In genomic region chr1:66521736-66522365, GRCh38 we compare ENCODE assay signal across 13 cellular contexts. TPM values are rescaled to one million over a fixed set of nuclear protein-coding genes. Genes with fewer than 3 reads are reported as not detected.
DNase-seq lines count a peak whose midpoint lies in the region; ATAC-seq, FAIRE-seq and TF ChIP-seq lines count a peak whose summit lies in the region.
"Had no signal": no experiment of that assay in that cellular context is flagged by ENCODE, and none has a peak within 500 bp of the region (broad histone marks: within the 10 kb centered on the region; RNA-seq: fewer than 3 reads in every experiment).

No MANE protein-coding gene starts in this region.

- H3K4me3 ChIP-seq in endothelial cell of umbilical vein (replicated peaks in 1 of 3; ENCODE audit: insufficient read depth in 1 of 3, low read depth in 1 of 3, low read length in 3 of 3): no peak overlapping the region
- peak overlapping the region; percentile 18 for H3K4me3 ChIP-seq in osteoblast (ENCODE audit: insufficient read depth, low read length)
- no peak overlapping the region for H3K4me3 ChIP-seq in CD4-positive, alpha-beta memory T cell (ENCODE audit: low read length in 2 of 2)

- H3K9me1 ChIP-seq in endothelial cell of umbilical vein (replicated peaks; ENCODE audit: control insufficient read depth, extremely low read depth, insufficient read depth, low read length): no peaks in the 10 kb centered on the region

- no peaks in the 10 kb centered on the region for H4K20me1 ChIP-seq in endothelial cell of umbilical vein (replicated peaks; ENCODE audit: control insufficient read depth, extremely low read depth, insufficient read depth, low read length)
- H4K20me1 ChIP-seq in osteoblast (ENCODE audit: insufficient read depth, low read length): no peaks in the 10 kb centered on the region

- no peak overlapping the region for H3K4me2 ChIP-seq in endothelial cell of umbilical vein (ENCODE audit: insufficient read depth, low read length)
- H3K4me2 ChIP-seq in osteoblast (ENCODE audit: insufficient read depth, low read length): peak overlapping the region; percentile 63

- H3K9me3 ChIP-seq in endothelial cell of umbilical vein (replicated peaks; ENCODE audit: control insufficient read depth, insufficient read depth, low read length) (no peaks in the 10 kb centered on the region), osteoblast (ENCODE audit: low read depth, low read length) (no peaks in the 10 kb centered on the region)
- H3K9me3 ChIP-seq in CD4-positive, alpha-beta memory T cell (ENCODE audit: control insufficient read depth in 1 of 2, low read length in 2 of 2): no peaks in the 10 kb centered on the region

- no peak for ATAC-seq in HG02938 (IDR thresholded peaks at IDR 0.05; ENCODE audit: unreplicated experiment)

- no peak overlapping the region for H3K4me3 Mint-ChIP-seq in CD4-positive, alpha-beta memory T cell
- H3K4me3 Mint-ChIP-seq: activated naive CD4-positive, alpha-beta T cell treated with anti-CD3 and anti-CD28 coated beads, Interleukin-2, amount 10 ng/mL, durations not matched to agents 7 days and 5 days; mesothelial cell of epicardium had no signal

- POLR2A ChIA-PET in endothelial cell of umbilical vein (lab: Charles Lee): no interaction called here
- POLR2A ChIA-PET in CD4-positive, alpha-beta memory T cell (lab: Charles Lee; ENCODE audit: partially characterized antibody): no interaction called here

- H3K36me3 ChIP-seq in endothelial cell of umbilical vein (ENCODE audit: control insufficient read depth in 2 of 2, extremely low read depth in 1 of 2, insufficient read depth in 2 of 2, low read length in 2 of 2) (no peaks in the 10 kb centered on the region), osteoblast (ENCODE audit: insufficient read depth, low read length) (no peaks in the 10 kb centered on the region)
- H3K36me3 ChIP-seq in CD4-positive, alpha-beta memory T cell (ENCODE audit: insufficient read depth, low read length): no peaks in the 10 kb centered on the region

- H3K27me3 Mint-ChIP-seq in CD4-positive, alpha-beta memory T cell: peaks cover 0 to 5% of the 10 kb centered on the region in 2 donors
- H3K27me3 Mint-ChIP-seq: activated naive CD4-positive, alpha-beta T cell treated with anti-CD3 and anti-CD28 coated beads, Interleukin-2, amount 10 ng/mL, durations not matched to agents 7 days and 5 days had no signal

- peak; percentile 33 for FAIRE-seq in endothelial cell of umbilical vein (lab: Jason Lieb, UNC)

- no peaks in the 10 kb centered on the region for H3K4me1 Mint-ChIP-seq in CD4-positive, alpha-beta memory T cell
- H3K4me1 Mint-ChIP-seq: activated naive CD4-positive, alpha-beta T cell treated with anti-CD3 and anti-CD28 coated beads, Interleukin-2, amount 10 ng/mL, durations not matched to agents 7 days and 5 days had no signal

- H3K36me3 Mint-ChIP-seq in CD4-positive, alpha-beta memory T cell: no peaks in the 10 kb centered on the region
- H3K36me3 Mint-ChIP-seq: activated naive CD4-positive, alpha-beta T cell treated with anti-CD3 and anti-CD28 coated beads, Interleukin-2, amount 10 ng/mL, durations not matched to agents 7 days and 5 days; mesothelial cell of epicardium had no signal

- no peaks in the 10 kb centered on the region for H3K9me3 Mint-ChIP-seq in CD4-positive, alpha-beta memory T cell
- H3K9me3 Mint-ChIP-seq: activated naive CD4-positive, alpha-beta T cell treated with anti-CD3 and anti-CD28 coated beads, Interleukin-2, amount 10 ng/mL, durations not matched to agents 7 days and 5 days had no signal

- H3K4me1 ChIP-seq in endothelial cell of umbilical vein (ENCODE audit: control insufficient read depth, extremely low read depth, insufficient read depth, low read length) (peaks cover under 1% of the 10 kb centered on the region), osteoblast (ENCODE audit: insufficient read depth, low read length) (peaks cover 13% of the 10 kb centered on the region)
- H3K4me1 ChIP-seq in CD4-positive, alpha-beta memory T cell (ENCODE audit: insufficient read depth, low read length): no peaks in the 10 kb centered on the region

- intact Hi-C loops in endothelial cell of umbilical vein (cut with micrococcal nuclease): no loop called here
- intact Hi-C loops in CD4-positive, alpha-beta memory T cell (cut with micrococcal nuclease): no loop called here

- H3K9ac ChIP-seq in endothelial cell of umbilical vein (replicated peaks; ENCODE audit: extremely low read depth, insufficient read depth, low read length): no peak overlapping the region

- H3K27ac ChIP-seq in endothelial cell of umbilical vein (ENCODE audit: insufficient read depth, low read depth, low read length): no peak overlapping the region
- H3K27ac ChIP-seq in osteoblast (ENCODE audit: low read depth, low read length): peak overlapping the region; percentile 54
- H3K27ac ChIP-seq in CD4-positive, alpha-beta memory T cell (ENCODE audit: low read depth, low read length): no peak overlapping the region

- H3K27me3 ChIP-seq in endothelial cell of umbilical vein (ENCODE audit: control insufficient read depth in 2 of 2, insufficient read depth in 2 of 2, low read length in 2 of 2) (no peaks in the 10 kb centered on the region), osteoblast (ENCODE audit: insufficient read depth, low read length) (no peaks in the 10 kb centered on the region)
- H3K27me3 ChIP-seq in CD4-positive, alpha-beta memory T cell (ENCODE audit: insufficient read depth, low read length): no peaks in the 10 kb centered on the region

- DNase-seq in ELR (ENCODE audit: low read depth) (peak; percentile 94), NCI-H82 treated with DMSO at 0.1 percent for 48 hours (lab: John Stamatoyannopoulos, UW; ENCODE audit: unreplicated experiment) (peak; percentile 78), endothelial cell of umbilical vein (ENCODE audit: low read depth, low spot score) (peak; percentile 31), osteoblast (ENCODE audit: insufficient read length, low spot score, missing footprints) (peak; percentile 87), NCI-H748 treated with DMSO at 0.1 percent for 48 hours (lab: John Stamatoyannopoulos, UW) (no peak), NCI-H2227 (lab: John Stamatoyannopoulos, UW; ENCODE audit: unreplicated experiment) (no peak)
- DNase-seq in CD4-positive, alpha-beta memory T cell: no peak
- DNase-seq: activated naive CD4-positive, alpha-beta T cell treated with anti-CD3 and anti-CD28 coated beads, Interleukin-2, amount 10 ng/mL, durations not matched to agents 7 days and 5 days; NCI-H1694; substantia nigra had no signal

- dilution Hi-C loops in endothelial cell of umbilical vein (cut with MboI; ENCODE audit: extremely low pct_ligation_motif_present, low sequenced_read_pairs): no loop called here

- BruUV-seq in endothelial cell of umbilical vein (replicated peaks; lab: Mats Ljungman, UMichigan): no TSS peak

- CTCF ChIA-PET in endothelial cell of umbilical vein (lab: Charles Lee): interaction anchor here (0.8 to 1.5 kb wide), 10 partner anchors 11 to 211 kb away, joined by 3 to 6 read pairs (median 4); partner anchors contain the start of gene SGIP1
- CTCF ChIA-PET in CD4-positive, alpha-beta memory T cell (lab: Charles Lee; ENCODE audit: partially characterized antibody): no interaction called here

- H3K27ac Mint-ChIP-seq in CD4-positive, alpha-beta memory T cell: no peak overlapping the region
- H3K27ac Mint-ChIP-seq: activated naive CD4-positive, alpha-beta T cell treated with anti-CD3 and anti-CD28 coated beads, Interleukin-2, amount 10 ng/mL, durations not matched to agents 7 days and 5 days; mesothelial cell of epicardium had no signal

- TF ChIP-seq POLR2A in endothelial cell of umbilical vein (IDR thresholded peaks at IDR 0.05; ENCODE audit: low read depth, low read length): no peak

- no peak overlapping the region for H2AFZ ChIP-seq in endothelial cell of umbilical vein (ENCODE audit: low read depth, low read length)
- H2AFZ ChIP-seq in osteoblast (ENCODE audit: low read length): peak overlapping the region; percentile 63

- TF ChIP-seq CTCF in endothelial cell of umbilical vein (IDR thresholded peaks at IDR 0.05; ENCODE audit: extremely low read depth in 1 of 2, insufficient read depth in 1 of 2, low read depth in 1 of 2, low read length in 2 of 2) (no peak), osteoblast (IDR thresholded peaks at IDR 0.05; ENCODE audit: extremely low read depth, low read depth, low read length) (no peak)

- no peaks in the 10 kb centered on the region for H3K79me2 ChIP-seq in endothelial cell of umbilical vein (ENCODE audit: control insufficient read depth, insufficient read depth, low read length)
- no peaks in the 10 kb centered on the region for H3K79me2 ChIP-seq in osteoblast (ENCODE audit: insufficient read depth, low read length)

TF ChIP-seq in endothelial cell of umbilical vein, 7 proteins besides CTCF, POLR2A, EP300 and RAD21:
- TF ChIP-seq FOS (IDR thresholded peaks at IDR 0.05; ENCODE audit: borderline replicate concordance, insufficient read depth, low read length) (peak; percentile 86), MYC (IDR thresholded peaks at IDR 0.05; ENCODE audit: low read depth, low read length) (no peak), JUN (IDR thresholded peaks at IDR 0.05; ENCODE audit: borderline replicate concordance, insufficient read depth, insufficient read length, low read depth) (peak; percentile 74)

RNA-seq across cellular contexts. Expression of gene SGIP1, which starts 12.1 kb away (rescaled TPM):
- total RNA-seq in endothelial cell of umbilical vein (51.0 and 68.9 TPM in 2 replicates), osteoblast (17.4 and 31.5 TPM in 2 replicates)
- polyA plus RNA-seq in endothelial cell of umbilical vein: 30.4 and 30.9 TPM in 2 replicates
- polyA plus RNA-seq in endothelial cell of umbilical vein (2011; cell fraction: cytosol; rRNA removed): 11.2 and 13.2 TPM in 2 replicates
- 121 and 134 TPM in 2 replicates for polyA plus RNA-seq in endothelial cell of umbilical vein (2011; cell fraction: nucleus; rRNA removed)
- 17.7 and 26.2 TPM in 2 replicates for polyA plus RNA-seq in endothelial cell of umbilical vein (2012)
- 102 and 106 TPM in 2 replicates for polyA minus RNA-seq in endothelial cell of umbilical vein
- polyA minus RNA-seq in endothelial cell of umbilical vein (2011; cell fraction: cytosol; rRNA and poly(A)+ RNA removed): not detected
- 283 and 309 TPM in 2 replicates for polyA minus RNA-seq in endothelial cell of umbilical vein (2011; cell fraction: nucleus; rRNA and poly(A)+ RNA removed)
- not detected for total RNA-seq in CD4-positive, alpha-beta memory T cell
- not detected for polyA plus RNA-seq in CD4-positive, alpha-beta memory T cell
- total RNA-seq: T-helper 1 cell treated with Interleukin-12 subunit alpha and Interleukin-12 subunit beta and Interleukin-4 antibody, amounts not matched to agents 30 ng/mL and 1 ng/mL, for 36 hours had no signal

Comparison
In these comparisons a context has a peak if more than half of its experiments do, and no peak if none do; other contexts are left out.
1. DNase-seq: peak in ELR (single experiment), NCI-H82 treated with DMSO at 0.1 percent for 48 hours (single experiment), endothelial cell of umbilical vein (single experiment) and osteoblast (single experiment); none in CD4-positive, alpha-beta memory T cell (0 of 5), NCI-H748 treated with DMSO at 0.1 percent for 48 hours (single experiment) and NCI-H2227 (single experiment).
2. RNA of gene SGIP1, which starts 12.1 kb away (total RNA-seq): 51.0 to 68.9 TPM in endothelial cell of umbilical vein and 17.4 to 31.5 TPM in osteoblast; not detected in CD4-positive, alpha-beta memory T cell; every median in the first group is over 10 times any median in the second.